ENCODE assay signal across 28 cellular contexts in the genomic region with DNA sequence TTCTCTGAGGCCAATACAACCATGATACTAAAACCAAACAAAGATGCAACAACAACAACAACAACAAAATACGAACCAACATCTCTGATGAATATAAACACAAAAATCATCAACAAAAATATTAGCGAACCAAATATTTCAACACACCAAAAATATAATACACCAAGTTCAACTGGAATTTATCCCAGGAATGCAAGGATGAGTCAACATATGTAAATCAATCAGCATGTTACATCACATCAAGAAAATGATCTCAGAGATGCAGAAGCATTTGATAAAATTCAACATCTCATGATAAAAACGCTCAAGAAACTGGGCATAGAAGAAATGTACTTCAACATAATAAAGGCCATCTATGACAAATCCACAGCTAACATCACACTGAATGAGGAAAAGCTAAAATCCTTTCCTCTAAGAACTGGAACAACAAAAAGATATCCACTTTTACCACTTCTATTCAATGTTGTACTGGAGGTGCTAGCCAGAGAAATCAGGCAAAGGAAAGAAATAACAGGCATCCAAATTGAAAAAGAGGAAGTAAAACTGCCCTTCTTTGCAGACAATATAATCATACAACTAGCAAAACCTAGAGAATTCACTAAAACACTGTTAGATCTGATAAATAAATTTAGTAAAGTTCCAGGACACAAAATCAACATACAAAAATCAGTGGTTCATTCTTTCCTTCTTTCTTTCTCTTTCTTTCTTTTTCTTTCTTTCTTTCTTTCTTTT.
DNase-seq lines count a peak whose midpoint lies in the region; ATAC-seq and TF ChIP-seq lines count a peak whose summit lies in the region.
"Had no signal": no experiment of that assay in that cellular context is flagged by ENCODE, and none has a peak within 500 bp of the region (broad histone marks: within the 10 kb centered on the region; RNA-seq: fewer than 3 reads in every experiment).

No MANE protein-coding gene starts in this region.

- no peaks in the 10 kb centered on the region for H3K4me1 ChIP-seq in mammary epithelial cell (ENCODE audit: insufficient read depth, low read length)
- H3K4me1 ChIP-seq: Caco-2, esophagus squamous epithelium, spleen, tibial nerve had no signal

- dilution Hi-C loops in mammary epithelial cell (cut with HindIII; ENCODE audit: low sequenced_read_pairs): no loop called here

- no peak for ATAC-seq in stimulated activated memory B cell treated with anti-CD40 and anti-IgM and Interleukin-4, amounts not matched to agents 10 μg/mL and 1 μg/mL and 100 μg/mL, for 72 hours
- ATAC-seq: left cardiac atrium, Panc1, WTC11 had no signal

- H3K4me2 ChIP-seq in mammary epithelial cell (ENCODE audit: insufficient read depth, low read depth, low read length): no peak overlapping the region

- intact Hi-C loops in MCF 10A (cut with micrococcal nuclease) (no loop called here), mammary epithelial cell (cut with micrococcal nuclease) (no loop called here)

- no peaks in the 10 kb centered on the region for H3K36me3 ChIP-seq in mammary epithelial cell (ENCODE audit: insufficient read depth, low read length)
- H3K36me3 ChIP-seq: esophagus squamous epithelium, spleen, tibial nerve had no signal

- H3K4me3 Mint-ChIP-seq in MCF 10A (ENCODE audit: unreplicated experiment): no peak overlapping the region
- no peak overlapping the region for H3K4me3 Mint-ChIP-seq in chondrocyte (ENCODE audit: unreplicated experiment)
- no peak overlapping the region for H3K4me3 Mint-ChIP-seq in stimulated activated memory B cell treated with anti-CD40 and anti-IgM and Interleukin-4, amounts not matched to agents 10 μg/mL and 1 μg/mL and 100 μg/mL, for 72 hours
- H3K4me3 Mint-ChIP-seq: endodermal cell; H9; stimulated activated naive CD8-positive, alpha-beta T cell treated with anti-CD3 and anti-CD28 coated beads, Interleukin-15, Interleukin-2, amounts not matched to agents 100 ng/mL and 50 ng/mL, for 24 hours; T-helper 2 cell treated with Interferon-gamma antibody and Interleukin-4, amounts not matched to agents 5 μg/mL and 100 μg/mL, for 36 hours; WTC11 had no signal

- POLR2A ChIA-PET in MCF 10A (lab: Yijun Ruan, JAX): no interaction called here

- H3K27ac Mint-ChIP-seq in MCF 10A (ENCODE audit: low read depth, unreplicated experiment) (no peak overlapping the region), chondrocyte (ENCODE audit: unreplicated experiment) (no peak overlapping the region)
- no peak overlapping the region for H3K27ac Mint-ChIP-seq in stimulated activated memory B cell treated with anti-CD40 and anti-IgM and Interleukin-4, amounts not matched to agents 10 μg/mL and 1 μg/mL and 100 μg/mL, for 72 hours
- H3K27ac Mint-ChIP-seq: endodermal cell; H9; stimulated activated naive CD8-positive, alpha-beta T cell treated with anti-CD3 and anti-CD28 coated beads, Interleukin-15, Interleukin-2, amounts not matched to agents 100 ng/mL and 50 ng/mL, for 24 hours; T-helper 2 cell treated with Interferon-gamma antibody and Interleukin-4, amounts not matched to agents 5 μg/mL and 100 μg/mL, for 36 hours; WTC11 had no signal

- peak; percentile 32 for DNase-seq in MCF 10A (ENCODE audit: unreplicated experiment)
- DNase-seq in mammary epithelial cell: no peak
- DNase-seq in RKO (ENCODE audit: low spot score): peak; percentile 25
- DNase-seq in choroid plexus epithelial cell (ENCODE audit: low read depth): peak; percentile 73
- DNase-seq in NCI-H146 treated with DMSO at 0.1 percent for 48 hours (lab: John Stamatoyannopoulos, UW; ENCODE audit: unreplicated experiment): no peak
- DNase-seq in chondrocyte (ENCODE audit: low spot score): no peak
- DNase-seq in NCI-H524 (lab: John Stamatoyannopoulos, UW): no peak
- DNase-seq: activated CD4-positive, alpha-beta T cell treated with anti-CD3 and anti-CD28 coated beads, Interleukin-2, amount 50 U/mL, for 4 hours; Caco-2; DND-41; endodermal cell; esophagus squamous epithelium; H9; head of caudate nucleus; left cardiac atrium; mesenchymal stem cell; NCI-H1048; NCI-H187 treated with DMSO at 0.1 percent for 48 hours; spleen; stimulated activated CD4-positive, alpha-beta T cell treated with anti-CD3 and anti-CD28 coated beads, Interleukin-4, amount 100 ng/mL, for 1 hour had no signal

- CTCF ChIA-PET in MCF 10A (lab: Yijun Ruan, JAX) (no interaction called here), mammary epithelial cell (lab: Charles Lee; ENCODE audit: low non-redundant PET) (no interaction called here)

- in situ Hi-C loops in mammary epithelial cell (cut with MboI; ENCODE audit: low sequenced_read_pairs in 2 of 2): no loop called here

- H3K36me3 Mint-ChIP-seq in MCF 10A (ENCODE audit: insufficient read depth, unreplicated experiment) (no peaks in the 10 kb centered on the region), chondrocyte (ENCODE audit: low read depth) (no peaks in the 10 kb centered on the region)
- H3K36me3 Mint-ChIP-seq in stimulated activated memory B cell treated with anti-CD40 and anti-IgM and Interleukin-4, amounts not matched to agents 10 μg/mL and 1 μg/mL and 100 μg/mL, for 72 hours: no peaks in the 10 kb centered on the region
- H3K36me3 Mint-ChIP-seq: WTC11 had no signal

- H3K9me3 Mint-ChIP-seq in MCF 10A (ENCODE audit: unreplicated experiment) (peaks cover 7% of the 10 kb centered on the region), chondrocyte (ENCODE audit: low read depth) (peaks cover 19% of the 10 kb centered on the region)
- H3K9me3 Mint-ChIP-seq in stimulated activated memory B cell treated with anti-CD40 and anti-IgM and Interleukin-4, amounts not matched to agents 10 μg/mL and 1 μg/mL and 100 μg/mL, for 72 hours: peaks cover 23% of the 10 kb centered on the region
- H3K9me3 Mint-ChIP-seq: endodermal cell, H9, WTC11 had no signal

- no peaks in the 10 kb centered on the region for H3K27me3 ChIP-seq in mammary epithelial cell (ENCODE audit: insufficient read depth, low read length)
- H3K27me3 ChIP-seq: esophagus squamous epithelium, spleen, tibial nerve had no signal

- no peaks in the 10 kb centered on the region for H4K20me1 ChIP-seq in mammary epithelial cell (ENCODE audit: insufficient read depth, low read length)

- BruUV-seq in MCF 10A (replicated peaks; lab: Mats Ljungman, UMichigan) (no TSS peak), mammary epithelial cell (replicated peaks; lab: Mats Ljungman, UMichigan) (no TSS peak)

- 73% methylated on average over 3 of the region's 3 CpGs for WGBS in mammary epithelial cell (ENCODE audit: low coverage, missing lambda C conversion rate)

- TF ChIP-seq CTCF in MCF 10A (IDR thresholded peaks at IDR 0.05; ENCODE audit: unreplicated experiment) (no peak), mammary epithelial cell (conservative IDR thresholded peaks at IDR 0.05 in 1 of 2, IDR thresholded peaks at IDR 0.05 in 1 of 2; ENCODE audit: extremely low read depth in 1 of 2, insufficient read depth in 1 of 2, low read depth in 1 of 2, low read length in 2 of 2) (no peak), choroid plexus epithelial cell (conservative IDR thresholded peaks at IDR 0.05; ENCODE audit: low read depth, low read length) (no peak), chondrocyte (IDR thresholded peaks at IDR 0.05) (no peak)

- H3K27ac ChIP-seq in mammary epithelial cell (ENCODE audit: insufficient read depth, low read depth, low read length): no peak overlapping the region
- H3K27ac ChIP-seq: coronary artery, esophagus squamous epithelium, HL-60, spleen, tibial nerve had no signal

- H3K4me3 ChIP-seq in mammary epithelial cell (replicated peaks in 1 of 3; ENCODE audit: insufficient read depth in 1 of 3, low read depth in 2 of 3, low read length in 3 of 3) (no peak overlapping the region), choroid plexus epithelial cell (ENCODE audit: low read depth, low read length) (no peak overlapping the region)
- H3K4me3 ChIP-seq: coronary artery, esophagus squamous epithelium, spleen, tibial nerve had no signal

- H3K4me1 Mint-ChIP-seq in MCF 10A (ENCODE audit: insufficient read depth, unreplicated experiment) (peaks cover 11% of the 10 kb centered on the region), chondrocyte (ENCODE audit: low read depth) (no peaks in the 10 kb centered on the region)
- H3K4me1 Mint-ChIP-seq in stimulated activated memory B cell treated with anti-CD40 and anti-IgM and Interleukin-4, amounts not matched to agents 10 μg/mL and 1 μg/mL and 100 μg/mL, for 72 hours: no peaks in the 10 kb centered on the region

- H3K27me3 Mint-ChIP-seq in MCF 10A (ENCODE audit: insufficient read depth, unreplicated experiment) (peaks cover 76% of the 10 kb centered on the region), chondrocyte (ENCODE audit: low read depth) (no peaks in the 10 kb centered on the region)
- H3K27me3 Mint-ChIP-seq in stimulated activated memory B cell treated with anti-CD40 and anti-IgM and Interleukin-4, amounts not matched to agents 10 μg/mL and 1 μg/mL and 100 μg/mL, for 72 hours: no peaks in the 10 kb centered on the region
- H3K27me3 Mint-ChIP-seq: stimulated activated naive CD8-positive, alpha-beta T cell treated with anti-CD3 and anti-CD28 coated beads, Interleukin-15, Interleukin-2, amounts not matched to agents 100 ng/mL and 50 ng/mL, for 24 hours had no signal

- H3K79me2 ChIP-seq in mammary epithelial cell (ENCODE audit: insufficient read depth, low read length): no peaks in the 10 kb centered on the region

- H3K9ac ChIP-seq in mammary epithelial cell (ENCODE audit: insufficient read depth, low read length): no peak overlapping the region

- H3K9me3 ChIP-seq in mammary epithelial cell (replicated peaks; ENCODE audit: insufficient read depth, low read length): no peaks in the 10 kb centered on the region
- H3K9me3 ChIP-seq: Caco-2, esophagus squamous epithelium, tibial nerve had no signal

- H2AFZ ChIP-seq in mammary epithelial cell (ENCODE audit: low read depth, low read length): no peak overlapping the region

Comparison
In these comparisons a context has a peak if more than half of its experiments do, and no peak if none do; other contexts are left out.
1. DNase-seq: peak in MCF 10A (single experiment), RKO (single experiment) and choroid plexus epithelial cell (single experiment); none in mammary epithelial cell (single experiment), NCI-H146 treated with DMSO at 0.1 percent for 48 hours (single experiment), chondrocyte (single experiment) and NCI-H524 (0 of 2).